ENCODE assay signal across 30 cellular contexts in genomic region chr2:55180374-55180773, GRCh38.
"Had no signal": no experiment of that assay in that cellular context is flagged by ENCODE, and none has a peak within 500 bp of the region (broad histone marks: within the 10 kb centered on the region; RNA-seq: fewer than 3 reads in every experiment).

No MANE protein-coding gene starts in this region.

- ATAC-seq: naive thymus-derived CD8-positive, alpha-beta T cell; natural killer cell treated with Interleukin-12 subunit alpha and Interleukin-12 subunit beta and Interleukin-15 and Interleukin-18, amount 100 ng/mL, for 72 hours; pancreas; psoas muscle; right cardiac atrium; sciatic nerve; stimulated activated memory B cell treated with anti-CD40 and anti-IgM and Interleukin-4, amounts not matched to agents 10 μg/mL and 1 μg/mL and 100 μg/mL, for 72 hours; stimulated activated naive CD8-positive, alpha-beta T cell treated with anti-CD3 and anti-CD28 coated beads, Interleukin-15, amount 100 ng/mL, for 72 hours; stimulated activated naive CD8-positive, alpha-beta T cell treated with anti-CD3 and anti-CD28 coated beads, Interleukin-15, Interleukin-2, amounts not matched to agents 100 U/mL and 50 U/mL, for 24 hours; upper lobe of right lung had no signal

- H3K36me3 ChIP-seq: neutrophil, pancreas, suprapubic skin, tibial artery, upper lobe of right lung, uterus had no signal

- H3K27ac Mint-ChIP-seq: naive thymus-derived CD8-positive, alpha-beta T cell; natural killer cell treated with Interleukin-12 subunit alpha and Interleukin-12 subunit beta and Interleukin-15 and Interleukin-18, amount 100 ng/mL, for 72 hours; nephron progenitor cell; stimulated activated memory B cell treated with anti-CD40 and anti-IgM and Interleukin-4, amounts not matched to agents 10 μg/mL and 1 μg/mL and 100 μg/mL, for 72 hours; stimulated activated naive CD8-positive, alpha-beta T cell treated with anti-CD3 and anti-CD28 coated beads, Interleukin-15, amount 100 ng/mL, for 72 hours; type B pancreatic cell had no signal

- H3K9me3 ChIP-seq: neutrophil, pancreas, psoas muscle, spleen, suprapubic skin, testis, tibial artery, transverse colon, upper lobe of right lung, uterus had no signal

- H3K4me3 Mint-ChIP-seq: naive thymus-derived CD8-positive, alpha-beta T cell; natural killer cell treated with Interleukin-12 subunit alpha and Interleukin-12 subunit beta and Interleukin-15 and Interleukin-18, amount 100 ng/mL, for 72 hours; nephron progenitor cell; neural crest cell; stimulated activated memory B cell treated with anti-CD40 and anti-IgM and Interleukin-4, amounts not matched to agents 10 μg/mL and 1 μg/mL and 100 μg/mL, for 72 hours; stimulated activated naive CD8-positive, alpha-beta T cell treated with anti-CD3 and anti-CD28 coated beads, Interleukin-15, amount 100 ng/mL, for 72 hours; type B pancreatic cell had no signal

- DNase-seq: naive thymus-derived CD8-positive, alpha-beta T cell; nephron progenitor cell; nucleus accumbens; pancreas; psoas muscle; right cardiac atrium; spleen; stimulated activated CD4-positive, alpha-beta T cell treated with anti-CD3 and anti-CD28 coated beads, Interleukin-12 subunit alpha, Interleukin-12 subunit beta, amount 100 ng/mL, for 4 hours; stimulated activated CD4-positive, alpha-beta T cell treated with anti-CD3 and anti-CD28 coated beads, Interleukin-1b, Interleukin-23, amount 100 ng/mL, for 48 hours; stimulated activated CD4-positive, alpha-beta T cell treated with anti-CD3 and anti-CD28 coated beads, Interleukin-4, amount 100 ng/mL, for 1 hour; stimulated activated CD4-positive, alpha-beta T cell treated with anti-CD3 and anti-CD28 coated beads, Interleukin-4, amount 100 ng/mL, for 4 hours; stimulated activated CD8-positive, alpha-beta memory T cell treated with anti-CD3 and anti-CD28 coated beads, Interleukin-4, amount 100 ng/mL, for 48 hours; stimulated activated naive CD4-positive, alpha-beta T cell; stimulated activated naive CD8-positive, alpha-beta T cell treated with anti-CD3 and anti-CD28 coated beads, Interleukin-15, amount 100 ng/mL, for 72 hours; stimulated activated naive CD8-positive, alpha-beta T cell treated with anti-CD3 and anti-CD28 coated beads, Interleukin-15, Interleukin-2, amounts not matched to agents 100 U/mL and 50 U/mL, for 24 hours; substantia nigra; testis; tibial artery; transverse colon; upper lobe of right lung; uterus had no signal

- H3K27me3 Mint-ChIP-seq: naive thymus-derived CD8-positive, alpha-beta T cell; natural killer cell treated with Interleukin-12 subunit alpha and Interleukin-12 subunit beta and Interleukin-15 and Interleukin-18, amount 100 ng/mL, for 72 hours; stimulated activated memory B cell treated with anti-CD40 and anti-IgM and Interleukin-4, amounts not matched to agents 10 μg/mL and 1 μg/mL and 100 μg/mL, for 72 hours; stimulated activated naive CD8-positive, alpha-beta T cell treated with anti-CD3 and anti-CD28 coated beads, Interleukin-15, amount 100 ng/mL, for 72 hours; type B pancreatic cell had no signal

- H3K4me1 Mint-ChIP-seq: stimulated activated naive CD8-positive, alpha-beta T cell treated with anti-CD3 and anti-CD28 coated beads, Interleukin-15, amount 100 ng/mL, for 72 hours had no signal

- FAIRE-seq: pancreas had no signal

- H3K27me3 ChIP-seq: neutrophil, pancreas, spleen, suprapubic skin, testis, tibial artery, transverse colon, upper lobe of right lung, uterus had no signal

- H3K4me1 ChIP-seq: testis, upper lobe of right lung, uterus had no signal

- H3K9me3 Mint-ChIP-seq: naive thymus-derived CD8-positive, alpha-beta T cell; natural killer cell treated with Interleukin-12 subunit alpha and Interleukin-12 subunit beta and Interleukin-15 and Interleukin-18, amount 100 ng/mL, for 72 hours; nephron progenitor cell; neural crest cell; stimulated activated memory B cell treated with anti-CD40 and anti-IgM and Interleukin-4, amounts not matched to agents 10 μg/mL and 1 μg/mL and 100 μg/mL, for 72 hours; stimulated activated naive CD8-positive, alpha-beta T cell treated with anti-CD3 and anti-CD28 coated beads, Interleukin-15, amount 100 ng/mL, for 72 hours had no signal

- H3K36me3 Mint-ChIP-seq: naive thymus-derived CD8-positive, alpha-beta T cell; natural killer cell treated with Interleukin-12 subunit alpha and Interleukin-12 subunit beta and Interleukin-15 and Interleukin-18, amount 100 ng/mL, for 72 hours; stimulated activated memory B cell treated with anti-CD40 and anti-IgM and Interleukin-4, amounts not matched to agents 10 μg/mL and 1 μg/mL and 100 μg/mL, for 72 hours had no signal

- H3K27ac ChIP-seq: neutrophil, pancreas, psoas muscle, skin epidermis, spleen, suprapubic skin, testis, tibial artery, transverse colon, upper lobe of right lung, uterus had no signal

- H3K4me3 ChIP-seq: pancreas, psoas muscle, skin epidermis, smooth muscle cell, spleen, suprapubic skin, testis, tibial artery, transverse colon, upper lobe of right lung, uterus had no signal
